9 cellular contexts compared by ENCODE assay signal in the genomic region with DNA sequence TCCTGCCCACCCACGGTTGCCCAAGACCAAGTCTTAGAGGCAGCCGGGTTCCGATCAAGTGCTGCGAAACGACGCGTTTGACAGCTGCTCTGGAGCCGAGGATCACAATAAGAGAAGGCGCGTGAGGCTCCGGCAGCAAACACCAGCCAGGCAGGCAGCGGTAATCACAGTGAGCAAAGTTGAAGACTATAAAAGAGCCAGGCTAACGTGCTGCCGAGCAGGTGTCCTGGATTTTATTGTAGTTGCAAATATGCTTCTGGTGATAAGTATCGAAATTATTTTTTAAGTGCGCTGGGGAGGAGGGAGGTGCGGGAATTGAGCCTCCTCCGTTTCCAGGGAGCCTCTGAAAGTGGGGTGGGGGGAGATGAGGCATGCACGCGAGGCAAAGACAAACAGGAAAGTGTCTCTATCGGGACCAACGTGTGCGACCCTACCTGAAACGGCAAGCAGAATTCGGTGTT. TPM values are rescaled to one million over a fixed set of nuclear protein-coding genes. Genes with fewer than 3 reads are reported as not detected.
DNase-seq lines count a peak whose midpoint lies in the region; ATAC-seq, FAIRE-seq and TF ChIP-seq lines count a peak whose summit lies in the region.
"Had no signal": no experiment of that assay in that cellular context is flagged by ENCODE, and none has a peak within 500 bp of the region (broad histone marks: within the 10 kb centered on the region; RNA-seq: fewer than 3 reads in every experiment).

No MANE protein-coding gene starts in this region.

- in situ Hi-C loops in GM23248 (cut with MboI), result no loop called here

- H4K20me1 ChIP-seq in GM23248 (ENCODE audit: insufficient read depth), result no peaks in the 10 kb centered on the region

- H3K4me1 ChIP-seq in GM23248 (ENCODE audit: insufficient read depth) (no peaks in the 10 kb centered on the region), psoas muscle (no peaks in the 10 kb centered on the region)

- H3K4me3 Mint-ChIP-seq in T-helper 17 cell, result peak overlapping the region; percentile 19

- H3K27me3 ChIP-seq in GM23248 (replicated peaks; ENCODE audit: insufficient read depth), result peaks cover 30% of the 10 kb centered on the region
- H3K27me3 ChIP-seq in psoas muscle (ENCODE audit: insufficient read depth in 3 of 3, low read length in 2 of 3), result peaks cover 0 to 42% (median 14%) of the 10 kb centered on the region in 3 donors

- ATAC-seq in T-helper 17 cell, result no peak
- ATAC-seq in psoas muscle, result no peak
- ATAC-seq in HG03045 (IDR thresholded peaks at IDR 0.05; ENCODE audit: unreplicated experiment), result no peak

- peaks cover 23% of the 10 kb centered on the region for H3K27me3 Mint-ChIP-seq in T-helper 17 cell

- H2AFZ ChIP-seq in GM23248, result 0 out of 2 replicates have a peak overlapping the region, but pooled peaks have one; percentile 41

- peaks cover 2% of the 10 kb centered on the region for H3K4me1 Mint-ChIP-seq in T-helper 17 cell

- intact Hi-C loops in psoas muscle (cut with DNase I), result no loop called here

- H3K9me3 ChIP-seq in GM23248 (ENCODE audit: low read depth) (no peaks in the 10 kb centered on the region), T-helper 17 cell (ENCODE audit: control insufficient read depth, low read length, poor library complexity, severe bottlenecking) (no peaks in the 10 kb centered on the region), psoas muscle (no peaks in the 10 kb centered on the region)

- no peaks in the 10 kb centered on the region for H3K79me2 ChIP-seq in GM23248 (ENCODE audit: insufficient read depth)

- no peaks in the 10 kb centered on the region for H3K9me2 ChIP-seq in GM23248 (ENCODE audit: insufficient read depth)

- TF ChIP-seq POLR2A in GM12891 (IDR thresholded peaks at IDR 0.05; ENCODE audit: low read depth, low read length), result no peak

- peaks cover 2% of the 10 kb centered on the region for H3K36me3 Mint-ChIP-seq in T-helper 17 cell (ENCODE audit: low read depth)

- peak; percentile 6 for DNase-seq in GM23248
- no peak for DNase-seq in T-helper 17 cell
- DNase-seq in hepatic stellate cell (ENCODE audit: low spot score), result peak; percentile 14
- no peak for DNase-seq in psoas muscle
- no peak for DNase-seq in GM12891 (ENCODE audit: insufficient read length, low spot score)
- DNase-seq in glomerular visceral epithelial cell (ENCODE audit: extremely low spot score), result no peak
- no peak for DNase-seq in NCI-H2171 treated with DMSO at 0.1 percent for 48 hours (lab: John Stamatoyannopoulos, UW)

- WGBS in GM23248 (ENCODE audit: low coverage in 1 of 2, low lambda C conversion rate in 2 of 2, missing lambda C conversion rate in 2 of 2), 2 experiments, result 1 to 2% methylated on average over 25 of the region's 25 CpGs
- 0 to 1% (median 1%) methylated on average over 25 of the region's 25 CpGs for WGBS in psoas muscle, 3 donors

- FAIRE-seq in GM12891 (lab: Jason Lieb, UNC), result no peak
- FAIRE-seq: colon had no signal

- H3K27ac ChIP-seq in GM23248, result no peak overlapping the region
- no peak overlapping the region for H3K27ac ChIP-seq in psoas muscle

- H3K4me3 ChIP-seq in GM23248 (peak overlapping the region; percentile 16; the same call in 1 of the 2 replicates), psoas muscle (peak overlapping the region; percentile 42)

- H3K36me3 ChIP-seq in GM23248 (ENCODE audit: low read depth) (no peaks in the 10 kb centered on the region), psoas muscle (ENCODE audit: insufficient read depth in 1 of 2, low read depth in 1 of 2) (no peaks in the 10 kb centered on the region)

- H3F3A ChIP-seq in GM23248 (ENCODE audit: insufficient read depth), result no peaks in the 10 kb centered on the region

- no peak for TF ChIP-seq CTCF in psoas muscle (IDR thresholded peaks at IDR 0.05)

- no peak overlapping the region for H3K9ac ChIP-seq in GM23248

- no peak overlapping the region for H3K27ac Mint-ChIP-seq in T-helper 17 cell

- no peak overlapping the region for H3K4me2 ChIP-seq in GM23248 (ENCODE audit: unreplicated experiment)

TF ChIP-seq in GM12891, 5 proteins besides CTCF, POLR2A, EP300 and RAD21:
- TF ChIP-seq POLR2AphosphoS5 (IDR thresholded peaks at IDR 0.05; ENCODE audit: low read depth, low read length) (no peak), TAF1 (IDR thresholded peaks at IDR 0.05; ENCODE audit: low read depth, low read length) (no peak), PAX5 (IDR thresholded peaks at IDR 0.05; ENCODE audit: insufficient read depth, low read length, severe bottlenecking) (no peak), SPI1 (IDR thresholded peaks at IDR 0.05; ENCODE audit: low read depth, low read length) (no peak), POU2F2 (IDR thresholded peaks at IDR 0.05; ENCODE audit: low read depth, low read length) (no peak)

RNA-seq across cellular contexts. Expression of a gene that starts 0.6 kb away (rescaled TPM):
- total RNA-seq in GM23248 (2014; rRNA removed; shearing (Covaris generic)), result not detected in 2 replicates
- polyA plus RNA-seq in GM23248 (2016; fragmentation: Nextera tagmentation; extraction: Ambion mirVana), result not detected in 2 replicates
- total RNA-seq in T-helper 17 cell, result not detected
- total RNA-seq in psoas muscle, result not detected
- under 1 TPM; 0.01 TPM for polyA plus RNA-seq in psoas muscle
- not detected for polyA plus RNA-seq in GM12891 (2012; ENCODE audit: low read depth, missing spikeins)

Comparison
In these comparisons a context has a peak if more than half of its experiments do, and no peak if none do; other contexts are left out.
1. DNase-seq: peak in GM23248 (single experiment) and hepatic stellate cell (single experiment); none in T-helper 17 cell (0 of 3), psoas muscle (0 of 2), GM12891 (single experiment), glomerular visceral epithelial cell (single experiment) and NCI-H2171 treated with DMSO at 0.1 percent for 48 hours (single experiment).